Comparison of ENCODE assay signal across 27 cellular contexts in the genomic region with DNA sequence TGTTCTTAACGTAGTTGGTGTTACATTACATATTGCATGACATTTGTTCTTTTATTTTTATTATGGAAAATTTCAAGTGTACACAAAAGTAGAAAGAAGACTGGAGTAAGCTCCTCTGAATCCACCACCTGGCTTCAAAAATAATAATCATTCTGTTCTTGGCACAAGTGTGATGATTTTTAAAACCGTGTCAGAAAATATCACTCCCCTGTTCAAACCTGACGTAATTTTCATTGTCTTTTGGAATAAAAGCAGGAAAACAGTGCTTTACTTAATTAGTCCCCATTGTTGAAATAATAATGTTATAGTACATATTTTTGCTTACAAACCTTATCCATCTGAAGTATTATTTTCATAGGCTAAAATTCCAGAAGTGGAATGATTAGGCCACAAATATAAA. TPM values are rescaled to one million over a fixed set of nuclear protein-coding genes. Genes with fewer than 3 reads are reported as not detected.
"Had no signal": no experiment of that assay in that cellular context is flagged by ENCODE, and none has a peak within 500 bp of the region (broad histone marks: within the 10 kb centered on the region; RNA-seq: fewer than 3 reads in every experiment).

No MANE protein-coding gene starts in this region.

- H3K27me3 ChIP-seq: stomach, suprapubic skin, testis, thyroid gland, tibial artery, tibial nerve, transverse colon, upper lobe of left lung, upper lobe of right lung, uterus, vagina had no signal

- H3K4me3 ChIP-seq: stomach, suprapubic skin, testis, thoracic aorta, thyroid gland, tibial artery, tibial nerve, transverse colon, upper lobe of left lung, upper lobe of right lung, uterus, vagina had no signal

- FAIRE-seq: urothelium cell line had no signal

- H3K36me3 ChIP-seq: stomach, suprapubic skin, thoracic aorta, thyroid gland, tibial artery, tibial nerve, transverse colon, upper lobe of left lung, upper lobe of right lung, uterus, vagina had no signal

- H3K9me3 ChIP-seq: stomach, suprapubic skin, testis, thoracic aorta, thyroid gland, tibial artery, tibial nerve, transverse colon, upper lobe of left lung, upper lobe of right lung, uterus, vagina had no signal

- H3K4me1 ChIP-seq: stomach, suprapubic skin, testis, thyroid gland, tibial artery, tibial nerve, transverse colon, upper lobe of left lung, upper lobe of right lung, uterus, vagina had no signal

- H3K27ac ChIP-seq: stomach, suprapubic skin, testis, thoracic aorta, thyroid gland, tibial artery, tibial nerve, transverse colon, upper lobe of left lung, upper lobe of right lung, uterus, vagina had no signal

- DNase-seq: stimulated activated CD4-positive, alpha-beta T cell treated with anti-CD3 and anti-CD28 coated beads, Interleukin-2, amount 100 ng/mL, for 48 hours; stimulated activated CD4-positive, alpha-beta T cell treated with anti-CD3 and anti-CD28 coated beads, Interleukin-4, amount 100 ng/mL, for 1 hour; stimulated activated CD4-positive, alpha-beta T cell treated with anti-CD3 and anti-CD28 coated beads, Interleukin-4, amount 100 ng/mL, for 24 hours; stimulated activated CD4-positive, alpha-beta T cell treated with anti-CD3 and anti-CD28 coated beads, Interleukin-4, amount 100 ng/mL, for 4 hours; stimulated activated CD8-positive, alpha-beta memory T cell treated with anti-CD3 and anti-CD28 coated beads, Interleukin-4, amount 100 ng/mL, for 48 hours; stimulated activated naive B cell treated with anti-CD40 and anti-IgM and Interleukin-4, amounts not matched to agents 10 μg/mL and 1 μg/mL and 100 μg/mL, for 72 hours; stimulated activated naive CD4-positive, alpha-beta T cell; stimulated activated naive CD4-positive, alpha-beta T cell treated with Interleukin-2 at 50 U/mL for 16 hours; stimulated activated naive CD8-positive, alpha-beta T cell treated with anti-CD3 and anti-CD28 coated beads, Interleukin-15, amount 100 ng/mL, for 72 hours; stimulated activated naive CD8-positive, alpha-beta T cell treated with anti-CD3 and anti-CD28 coated beads, Interleukin-15, Interleukin-2, amounts not matched to agents 100 U/mL and 50 U/mL, for 24 hours; stomach; substantia nigra; testis; thyroid gland; tibial artery; transverse colon; trophoblast cell; upper lobe of left lung; upper lobe of right lung; uterus had no signal

RNA-seq across cellular contexts. Expression of a gene that starts 41.3 kb away (rescaled TPM):
- total RNA-seq: tibial nerve, ureter had no signal
- polyA plus RNA-seq: urinary bladder had no signal
